18 cellular contexts compared by ENCODE assay signal in the genomic region with DNA sequence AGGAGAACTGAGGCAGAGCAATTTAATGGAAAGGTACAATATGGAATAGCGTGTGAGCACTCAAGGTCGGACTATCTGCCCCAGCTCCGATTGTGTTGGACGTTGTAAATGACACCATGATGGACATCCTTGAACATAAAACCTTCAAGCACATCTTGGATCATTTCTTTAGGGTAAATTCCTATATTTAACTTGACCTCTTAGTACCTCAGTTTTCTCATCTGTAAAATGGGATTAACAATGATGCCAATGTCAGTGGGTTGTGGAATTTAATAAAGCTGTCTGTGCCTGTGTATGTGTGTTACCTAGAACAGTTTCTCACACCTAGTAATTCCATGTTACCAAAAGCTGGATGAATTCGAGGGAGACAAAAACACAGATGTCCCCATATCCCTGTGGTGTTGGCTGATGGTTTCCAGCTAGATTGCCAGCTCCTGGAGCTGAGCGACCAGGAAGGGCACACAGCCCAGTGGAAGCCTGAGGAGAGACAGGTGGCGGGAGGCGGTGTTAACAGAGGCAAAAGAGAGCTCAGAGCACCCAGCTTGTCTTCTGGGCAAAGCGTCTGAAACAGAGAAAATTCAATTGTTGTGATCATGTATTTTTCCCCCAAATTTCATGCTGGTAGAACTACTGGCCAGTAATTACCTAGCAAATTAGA. TPM values are rescaled to one million over a fixed set of nuclear protein-coding genes. Genes with fewer than 3 reads are reported as not detected.
"Had no signal": no experiment of that assay in that cellular context is flagged by ENCODE, and none has a peak within 500 bp of the region (broad histone marks: within the 10 kb centered on the region; RNA-seq: fewer than 3 reads in every experiment).

No MANE protein-coding gene starts in this region.

- DNase-seq: activated CD8-positive, alpha-beta memory T cell treated with anti-CD3 and anti-CD28 coated beads for 24 hours; activated CD8-positive, alpha-beta memory T cell treated with anti-CD3 and anti-CD28 coated beads, Interleukin-2, amount 50 U/mL, for 4 hours; activated naive CD4-positive, alpha-beta T cell; activated naive CD8-positive, alpha-beta T cell treated with anti-CD3 and anti-CD28 coated beads for 36 hours; activated T-cell treated with anti-CD3 and anti-CD28 coated beads, Interleukin-2, amount 50 U/mL, for 24 hours; effector CD4-positive, alpha-beta T cell; heart right ventricle; naive thymus-derived CD8-positive, alpha-beta T cell; stimulated activated CD4-positive, alpha-beta T cell treated with anti-CD3 and anti-CD28 coated beads, Interleukin-2, amount 100 ng/mL, for 48 hours; stimulated activated naive CD4-positive, alpha-beta T cell; T1000; testis had no signal

- FAIRE-seq: astrocyte, endometrium, kidney had no signal

RNA-seq across cellular contexts. Expression of a gene that starts 32.6 kb away (rescaled TPM):
- total RNA-seq: activated naive CD8-positive, alpha-beta T cell treated with anti-CD3 and anti-CD28 coated beads for 36 hours; activated T-helper 2 cell treated with anti-CD3 and anti-CD28 coated beads, Interferon-gamma antibody, Interleukin-2, Interleukin-4, amounts not matched to agents 10 μg/mL and 5 μg/mL and 100 μg/mL, durations not matched to agents 14 hours and 24 hours and 36 hours; fibroblast of villous mesenchyme; left lobe of liver; naive thymus-derived CD8-positive, alpha-beta T cell had no signal
- polyA plus RNA-seq: naive thymus-derived CD8-positive, alpha-beta T cell had no signal
